Comparison of ENCODE assay signal across 18 cellular contexts in the genomic region with DNA sequence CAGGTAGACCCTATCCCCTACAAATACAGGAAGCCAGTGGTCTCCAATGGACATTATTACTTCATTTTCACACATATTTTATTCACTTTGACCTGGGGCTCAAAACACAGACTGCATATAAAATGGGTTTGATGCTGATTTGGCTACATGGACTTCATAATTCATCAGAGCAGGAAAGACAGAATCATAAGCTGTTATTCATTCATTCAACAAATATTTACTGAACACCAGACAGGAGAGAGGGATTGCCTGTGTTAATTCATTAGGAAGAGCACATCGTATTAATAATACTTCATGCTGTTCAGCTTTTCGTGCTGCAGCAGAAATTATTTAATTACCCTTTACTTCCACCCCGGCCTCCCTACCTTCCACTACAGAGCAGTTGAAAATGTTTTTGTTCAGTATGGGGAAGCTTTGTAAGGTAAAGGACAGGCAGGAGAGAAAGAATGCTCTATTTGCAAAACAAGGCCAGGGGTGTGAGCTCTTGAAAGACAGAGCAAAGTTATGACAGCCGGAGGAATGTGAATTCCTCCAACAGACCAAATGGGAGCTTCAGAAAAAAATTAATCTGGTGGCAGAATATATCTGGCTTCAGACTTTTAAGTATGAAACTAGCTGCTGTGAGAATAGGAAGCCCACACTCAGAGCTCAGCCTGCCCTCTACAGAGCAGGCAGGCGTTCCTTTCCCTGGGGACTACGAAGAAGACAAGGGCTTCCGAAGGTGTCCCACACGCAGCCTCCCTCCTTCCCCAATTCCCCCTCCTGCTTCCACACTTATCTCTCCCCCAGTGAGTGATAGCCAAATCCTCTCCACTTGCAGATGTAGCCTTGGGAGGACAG. TPM values are rescaled to one million over a fixed set of nuclear protein-coding genes. Genes with fewer than 3 reads are reported as not detected.
DNase-seq lines count a peak whose midpoint lies in the region; ATAC-seq and TF ChIP-seq lines count a peak whose summit lies in the region.
"Had no signal": no experiment of that assay in that cellular context is flagged by ENCODE, and none has a peak within 500 bp of the region (broad histone marks: within the 10 kb centered on the region; RNA-seq: fewer than 3 reads in every experiment).

No MANE protein-coding gene starts in this region.

- no peaks in the 10 kb centered on the region for H3K27me3 Mint-ChIP-seq in CD4-positive, CD25-positive, alpha-beta regulatory T cell
- H3K27me3 Mint-ChIP-seq in GM23338 (ENCODE audit: insufficient read depth, low read depth, poor library complexity) (peaks cover 23% of the 10 kb centered on the region), WTC11 (ENCODE audit: low read depth) (peaks cover 25% of the 10 kb centered on the region)
- no peaks in the 10 kb centered on the region for H3K27me3 Mint-ChIP-seq in activated T-helper 2 cell treated with anti-CD3 and anti-CD28 coated beads, Interferon-gamma antibody, Interleukin-2, Interleukin-4, amounts not matched to agents 10 μg/mL and 5 μg/mL and 100 μg/mL, durations not matched to agents 14 hours and 24 hours and 36 hours (ENCODE audit: low read depth)

- H3K9me3 ChIP-seq in CD4-positive, CD25-positive, alpha-beta regulatory T cell (ENCODE audit: control insufficient read depth in 2 of 2, low read length in 2 of 2): no peaks in the 10 kb centered on the region
- H3K9me3 ChIP-seq in vagina: no peaks in the 10 kb centered on the region
- H3K9me3 ChIP-seq: lower lobe of right lung had no signal

- no peak overlapping the region for H2BK5ac ChIP-seq in mesendoderm (ENCODE audit: low read length)

- no peak for ATAC-seq in CD4-positive, CD25-positive, alpha-beta regulatory T cell (ENCODE audit: low read depth in 2 of 2)
- ATAC-seq in GM23338: peak; percentile 48
- ATAC-seq in WTC11: peak; percentile 42

- peaks cover 0 to 25% (median 11%) of the 10 kb centered on the region in 4 donors for H3K4me1 Mint-ChIP-seq in CD4-positive, CD25-positive, alpha-beta regulatory T cell
- peaks cover 78% of the 10 kb centered on the region for H3K4me1 Mint-ChIP-seq in GM23338
- H3K4me1 Mint-ChIP-seq in WTC11: peaks cover 82% of the 10 kb centered on the region
- peaks cover 11% of the 10 kb centered on the region for H3K4me1 Mint-ChIP-seq in activated T-helper 2 cell treated with anti-CD3 and anti-CD28 coated beads, Interferon-gamma antibody, Interleukin-2, Interleukin-4, amounts not matched to agents 10 μg/mL and 5 μg/mL and 100 μg/mL, durations not matched to agents 14 hours and 24 hours and 36 hours (ENCODE audit: low read depth)

- H3K27ac Mint-ChIP-seq in CD4-positive, CD25-positive, alpha-beta regulatory T cell: peak overlapping the region in 2 of 3 donors; percentile 64 to 65
- H3K27ac Mint-ChIP-seq in GM23338: no peak overlapping the region
- H3K27ac Mint-ChIP-seq in WTC11: peak overlapping the region; percentile 57
- no peak overlapping the region for H3K27ac Mint-ChIP-seq in activated T-helper 2 cell treated with anti-CD3 and anti-CD28 coated beads, Interferon-gamma antibody, Interleukin-2, Interleukin-4, amounts not matched to agents 10 μg/mL and 5 μg/mL and 100 μg/mL, durations not matched to agents 14 hours and 24 hours and 36 hours

- H3K4me2 ChIP-seq in GM23338: peak overlapping the region; percentile 70
- no peak overlapping the region for H3K4me2 ChIP-seq in mesendoderm (ENCODE audit: low read length)

- no peak overlapping the region for H4K8ac ChIP-seq in mesendoderm (ENCODE audit: low read depth, low read length)

- H3K9me3 Mint-ChIP-seq in CD4-positive, CD25-positive, alpha-beta regulatory T cell: no peaks in the 10 kb centered on the region
- H3K9me3 Mint-ChIP-seq in GM23338: peaks cover 2% of the 10 kb centered on the region; the same call in 1 of the 3 replicates
- peaks cover 4% of the 10 kb centered on the region; the same call in 1 of the 2 replicates for H3K9me3 Mint-ChIP-seq in WTC11
- H3K9me3 Mint-ChIP-seq in activated T-helper 2 cell treated with anti-CD3 and anti-CD28 coated beads, Interferon-gamma antibody, Interleukin-2, Interleukin-4, amounts not matched to agents 10 μg/mL and 5 μg/mL and 100 μg/mL, durations not matched to agents 14 hours and 24 hours and 36 hours: no peaks in the 10 kb centered on the region

- no peak overlapping the region for H3K27ac ChIP-seq in CD4-positive, CD25-positive, alpha-beta regulatory T cell (ENCODE audit: insufficient read depth, low read length, poor library complexity, severe bottlenecking)
- H3K27ac ChIP-seq in GM23338 (ENCODE audit: low read depth) (peak overlapping the region; percentile 29; the same call in 1 of the 2 replicates), mesendoderm (ENCODE audit: low read depth, low read length) (no peak overlapping the region), vagina (no peak overlapping the region)
- H3K27ac ChIP-seq: lower lobe of right lung, parathyroid adenoma, skin epidermis had no signal

- H3K4me1 ChIP-seq in CD4-positive, CD25-positive, alpha-beta regulatory T cell (ENCODE audit: control insufficient read depth, insufficient read depth, low read length, poor library complexity, severe bottlenecking): peaks cover 8% of the 10 kb centered on the region
- peaks cover 85% of the 10 kb centered on the region for H3K4me1 ChIP-seq in GM23338 (ENCODE audit: insufficient read depth)
- H3K4me1 ChIP-seq in mesendoderm (ENCODE audit: control insufficient read depth, low read depth, low read length): peaks cover 13% of the 10 kb centered on the region
- peaks cover 13% of the 10 kb centered on the region for H3K4me1 ChIP-seq in vagina
- H3K4me1 ChIP-seq: parathyroid adenoma had no signal

- peaks cover 7% of the 10 kb centered on the region; the same call in 1 of the 2 replicates for H3F3A ChIP-seq in GM23338 (replicated peaks; ENCODE audit: low read depth)

- no peaks in the 10 kb centered on the region for H3K79me1 ChIP-seq in mesendoderm (ENCODE audit: low read length)

- no peak overlapping the region for H3K9ac ChIP-seq in mesendoderm (ENCODE audit: low read length)
- H3K9ac ChIP-seq: parathyroid adenoma had no signal

- no peak overlapping the region for H2BK15ac ChIP-seq in mesendoderm (replicated peaks; ENCODE audit: low read depth)

- no peak for DNase-seq in CD4-positive, CD25-positive, alpha-beta regulatory T cell
- DNase-seq in GM23338 (ENCODE audit: low spot score): peak; percentile 68
- no peak for DNase-seq in WTC11 (ENCODE audit: low spot score)
- peak; percentile 57 for DNase-seq in mesendoderm
- no peak for DNase-seq in vagina (ENCODE audit: extremely low spot score in 2 of 2)
- no peak for DNase-seq in activated T-helper 2 cell treated with anti-CD3 and anti-CD28 coated beads, Interferon-gamma antibody, Interleukin-2, Interleukin-4, amounts not matched to agents 10 μg/mL and 5 μg/mL and 100 μg/mL, durations not matched to agents 14 hours and 24 hours and 36 hours (ENCODE audit: low spot score)
- DNase-seq in GM10266 (ENCODE audit: extremely low spot score): no peak
- no peak for DNase-seq in pons (ENCODE audit: low spot score)
- DNase-seq: activated CD4-positive, alpha-beta T cell treated with anti-CD3 and anti-CD28 coated beads, Interleukin-2, amount 50 U/mL, for 48 hours; activated naive CD4-positive, alpha-beta T cell treated with Interleukin-2 at 50 U/mL for 16 hours; activated T-cell treated with anti-CD3 and anti-CD28 coated beads for 4 hours; AML-193; aorta; lower lobe of right lung; stimulated activated CD4-positive, alpha-beta T cell treated with anti-CD3 and anti-CD28 coated beads, Interleukin-4, amount 100 ng/mL, for 24 hours; T-helper 1 cell had no signal

- intact Hi-C loops in vagina (cut with DNase I): loop anchor here (5.0 kb wide), 1 partner anchor 218 kb away; no protein-coding TSS in a partner anchor
- intact Hi-C loops in activated T-helper 2 cell treated with anti-CD3 and anti-CD28 coated beads, Interferon-gamma antibody, Interleukin-2, Interleukin-4, amounts not matched to agents 10 μg/mL and 5 μg/mL and 100 μg/mL, durations not matched to agents 14 hours and 24 hours and 36 hours (cut with micrococcal nuclease): no loop called here

- POLR2A ChIA-PET in WTC11 (lab: Charles Lee): interaction anchor here (1.3 to 2.0 kb wide), 2 partner anchors 9 to 58 kb away, joined by 3 to 4 read pairs; a partner anchor contains a TSS

- H3K27me3 ChIP-seq in CD4-positive, CD25-positive, alpha-beta regulatory T cell (ENCODE audit: control insufficient read depth, insufficient read depth, low read length): no peaks in the 10 kb centered on the region
- H3K27me3 ChIP-seq in GM23338 (ENCODE audit: insufficient read depth) (0 out of 2 replicates have a peak, but pooled peaks cover 5% of the 10 kb centered on the region), mesendoderm (ENCODE audit: insufficient read depth, low read length, poor library complexity) (no peaks in the 10 kb centered on the region), vagina (no peaks in the 10 kb centered on the region)

- peak overlapping the region in 1 of 4 donors; percentile 9 for H3K4me3 Mint-ChIP-seq in CD4-positive, CD25-positive, alpha-beta regulatory T cell
- H3K4me3 Mint-ChIP-seq in GM23338 (no peak overlapping the region; the same call in 2 of the 3 replicates), WTC11 (peak overlapping the region; percentile 13)
- H3K4me3 Mint-ChIP-seq in activated T-helper 2 cell treated with anti-CD3 and anti-CD28 coated beads, Interferon-gamma antibody, Interleukin-2, Interleukin-4, amounts not matched to agents 10 μg/mL and 5 μg/mL and 100 μg/mL, durations not matched to agents 14 hours and 24 hours and 36 hours (ENCODE audit: low read depth): no peak overlapping the region

- H3K36me3 ChIP-seq in CD4-positive, CD25-positive, alpha-beta regulatory T cell (ENCODE audit: control insufficient read depth, insufficient read depth, low read length): peaks cover 27% of the 10 kb centered on the region
- no peaks in the 10 kb centered on the region for H3K36me3 ChIP-seq in GM23338 (ENCODE audit: insufficient read depth)
- H3K36me3 ChIP-seq in mesendoderm (ENCODE audit: control insufficient read depth, insufficient read depth, low read length): no peaks in the 10 kb centered on the region
- no peaks in the 10 kb centered on the region for H3K36me3 ChIP-seq in vagina

- TF ChIP-seq CTCF in GM23338 (conservative IDR thresholded peaks at IDR 0.05; ENCODE audit: low read depth in 2 of 2) (no peak), WTC11 (IDR thresholded peaks at IDR 0.05) (no peak), vagina (IDR thresholded peaks at IDR 0.05) (no peak), GM10266 (IDR thresholded peaks at IDR 0.05; ENCODE audit: control insufficient read depth, insufficient read depth, low read depth, missing control alignments) (no peak)

- no CpG with 5 or more reads among the region's 8 CpGs for WGBS in mesendoderm (ENCODE audit: extremely low coverage, insufficient coverage, low lambda C conversion rate)

- no peak overlapping the region for H2AFZ ChIP-seq in GM23338
- H2AFZ ChIP-seq: parathyroid adenoma had no signal

- no peak overlapping the region for H3K18ac ChIP-seq in mesendoderm (ENCODE audit: low read length)

- no peak overlapping the region for H3K4ac ChIP-seq in mesendoderm (ENCODE audit: low read depth, low read length)

- CTCF ChIA-PET in WTC11 (lab: Charles Lee): interaction anchor here (0.5 to 3.6 kb wide), 22 partner anchors 8 to 1046 kb away, joined by 3 to 32 read pairs (median 4); a partner anchor contains a TSS

- H3K23ac ChIP-seq in mesendoderm (ENCODE audit: low read length): no peak overlapping the region

- H2AK5ac ChIP-seq in mesendoderm (ENCODE audit: low read length): no peak overlapping the region

- no peak overlapping the region for H3K56ac ChIP-seq in mesendoderm (ENCODE audit: low read length)

- H2BK120ac ChIP-seq in mesendoderm (ENCODE audit: low read depth, low read length): no peak overlapping the region

- no peak overlapping the region for H4K5ac ChIP-seq in mesendoderm (ENCODE audit: low read length)

- peaks cover 29% of the 10 kb centered on the region for H3K36me3 Mint-ChIP-seq in CD4-positive, CD25-positive, alpha-beta regulatory T cell
- no peaks in the 10 kb centered on the region for H3K36me3 Mint-ChIP-seq in GM23338 (ENCODE audit: low read depth)
- H3K36me3 Mint-ChIP-seq in WTC11: peaks cover 8% of the 10 kb centered on the region
- H3K36me3 Mint-ChIP-seq in activated T-helper 2 cell treated with anti-CD3 and anti-CD28 coated beads, Interferon-gamma antibody, Interleukin-2, Interleukin-4, amounts not matched to agents 10 μg/mL and 5 μg/mL and 100 μg/mL, durations not matched to agents 14 hours and 24 hours and 36 hours (ENCODE audit: low read depth): peaks cover 23% of the 10 kb centered on the region

- H4K20me1 ChIP-seq in GM23338 (replicated peaks; ENCODE audit: insufficient read depth): no peaks in the 10 kb centered on the region

- H3K79me2 ChIP-seq in GM23338 (replicated peaks; ENCODE audit: insufficient read depth) (no peaks in the 10 kb centered on the region), mesendoderm (ENCODE audit: control insufficient read depth, insufficient read depth, low read length) (no peaks in the 10 kb centered on the region)
- H3K79me2 ChIP-seq: parathyroid adenoma had no signal

- H3K4me3 ChIP-seq in CD4-positive, CD25-positive, alpha-beta regulatory T cell (ENCODE audit: low read depth, low read length): no peak overlapping the region
- H3K4me3 ChIP-seq in GM23338 (peak overlapping the region; percentile 37), mesendoderm (ENCODE audit: low read length) (no peak overlapping the region), vagina (no peak overlapping the region)
- H3K4me3 ChIP-seq: lower lobe of right lung, skin epidermis had no signal

- H3K9me2 ChIP-seq in GM23338 (ENCODE audit: insufficient read depth): no peaks in the 10 kb centered on the region

- no peak for TF ChIP-seq POLR2A in vagina (IDR thresholded peaks at IDR 0.05)

RNA-seq across cellular contexts. Expression of a gene that starts 58.0 kb away (rescaled TPM):
- total RNA-seq in CD4-positive, CD25-positive, alpha-beta regulatory T cell: 263 TPM
- polyA plus RNA-seq in CD4-positive, CD25-positive, alpha-beta regulatory T cell: 10 to 100 TPM; 10.0 to 20.0 (median 11.3) TPM
- total RNA-seq in GM23338 (2014; rRNA removed; shearing (Covaris generic)): 56.1 and 63.9 TPM in 2 replicates
- polyA plus RNA-seq in GM23338 (2016; fragmentation: Nextera tagmentation; extraction: Ambion mirVana): 22.7 and 24.8 TPM in 2 replicates
- total RNA-seq in WTC11 (2021) (73.5 to 76.2 TPM (median 74.1 TPM) in 3 replicates), vagina (90.1 TPM)
- 10.9 TPM for polyA plus RNA-seq in mesendoderm (2013, experiment 1 of 2)
- 10.7 TPM for polyA plus RNA-seq in mesendoderm (2013, experiment 2 of 2)
- total RNA-seq in activated T-helper 2 cell treated with anti-CD3 and anti-CD28 coated beads, Interferon-gamma antibody, Interleukin-2, Interleukin-4, amounts not matched to agents 10 μg/mL and 5 μg/mL and 100 μg/mL, durations not matched to agents 14 hours and 24 hours and 36 hours: 74.5 and 79.1 TPM in 2 replicates

Comparison
In these comparisons a context has a peak if more than half of its experiments do, and no peak if none do; other contexts are left out.
1. ATAC-seq: peak in GM23338 (single experiment) and WTC11 (single experiment); none in CD4-positive, CD25-positive, alpha-beta regulatory T cell (0 of 2).
2. DNase-seq: peak in GM23338 (single experiment) and mesendoderm (single experiment); none in CD4-positive, CD25-positive, alpha-beta regulatory T cell (0 of 3), WTC11 (single experiment), vagina (0 of 2), activated T-helper 2 cell treated with anti-CD3 and anti-CD28 coated beads, Interferon-gamma antibody, Interleukin-2, Interleukin-4, amounts not matched to agents 10 μg/mL and 5 μg/mL and 100 μg/mL, durations not matched to agents 14 hours and 24 hours and 36 hours (single experiment), GM10266 (single experiment) and pons (single experiment).
3. H3K27ac Mint-ChIP-seq: peak in CD4-positive, CD25-positive, alpha-beta regulatory T cell (2 of 3) and WTC11 (single experiment); none in GM23338 (single experiment) and activated T-helper 2 cell treated with anti-CD3 and anti-CD28 coated beads, Interferon-gamma antibody, Interleukin-2, Interleukin-4, amounts not matched to agents 10 μg/mL and 5 μg/mL and 100 μg/mL, durations not matched to agents 14 hours and 24 hours and 36 hours (single experiment).